8 cellular contexts compared by ENCODE assay signal in genomic region chrX:72018277-72019112, GRCh38.
DNase-seq lines count a peak whose midpoint lies in the region; ATAC-seq and TF ChIP-seq lines count a peak whose summit lies in the region.

No MANE protein-coding gene starts in this region.

- peaks cover 29% of the 10 kb centered on the region for H3K4me1 Mint-ChIP-seq in activated T-cell treated with anti-CD3 and anti-CD28 coated beads, Interleukin-2, amount 50 U/mL, for 4 hours (ENCODE audit: low read depth)
- peaks cover 0 to 14% (median 0%) of the 10 kb centered on the region in 7 donors for H3K4me1 Mint-ChIP-seq in naive thymus-derived CD4-positive, alpha-beta T cell

- POLR2A ChIA-PET in naive thymus-derived CD4-positive, alpha-beta T cell (lab: Charles Lee): no interaction called here

- TF ChIP-seq CTCF in AG10803 (conservative IDR thresholded peaks at IDR 0.05; ENCODE audit: low read length): peak; percentile 31
- TF ChIP-seq CTCF in esophagus muscularis mucosa (IDR thresholded peaks at IDR 0.05): peak; percentile 68 to 86 (median 84)

- TF ChIP-seq POLR2A in esophagus muscularis mucosa (IDR thresholded peaks at IDR 0.05; ENCODE audit: low read depth): no peak

- H3K27me3 ChIP-seq in esophagus muscularis mucosa: no peaks in the 10 kb centered on the region
- no peaks in the 10 kb centered on the region for H3K27me3 ChIP-seq in naive thymus-derived CD4-positive, alpha-beta T cell (ENCODE audit: control insufficient read depth in 2 of 2, insufficient read depth in 2 of 2, low read length in 2 of 2)

- TF ChIP-seq EP300 in esophagus muscularis mucosa (IDR thresholded peaks at IDR 0.05): no peak

- H3K27ac ChIP-seq in esophagus muscularis mucosa (replicated peaks in 1 of 4): peak overlapping the region; percentile 72 to 82 (median 77)
- no peak overlapping the region for H3K27ac ChIP-seq in naive thymus-derived CD4-positive, alpha-beta T cell (ENCODE audit: low read depth, low read length)

- H3K27ac Mint-ChIP-seq in naive thymus-derived CD4-positive, alpha-beta T cell: no peak overlapping the region

- H3K36me3 Mint-ChIP-seq in activated T-cell treated with anti-CD3 and anti-CD28 coated beads, Interleukin-2, amount 50 U/mL, for 4 hours (ENCODE audit: insufficient read depth): no peaks in the 10 kb centered on the region
- no peaks in the 10 kb centered on the region for H3K36me3 Mint-ChIP-seq in naive thymus-derived CD4-positive, alpha-beta T cell

- H3K4me3 Mint-ChIP-seq in activated T-cell treated with anti-CD3 and anti-CD28 coated beads, Interleukin-2, amount 50 U/mL, for 4 hours: no peak overlapping the region
- peak overlapping the region in 6 of 10 donors; percentile 17 to 51 (median 20) for H3K4me3 Mint-ChIP-seq in naive thymus-derived CD4-positive, alpha-beta T cell

- CTCF ChIA-PET in naive thymus-derived CD4-positive, alpha-beta T cell (lab: Charles Lee): interaction anchor here (0.9 to 1.9 kb wide), 7 partner anchors 15 to 114 kb away, joined by 3 to 13 read pairs (median 4); partner anchors contain the start of gene RTL5

- no peaks in the 10 kb centered on the region for H3K36me3 ChIP-seq in esophagus muscularis mucosa
- H3K36me3 ChIP-seq in naive thymus-derived CD4-positive, alpha-beta T cell (ENCODE audit: control insufficient read depth in 2 of 3, insufficient read depth in 3 of 3, low read length in 3 of 3): no peaks in the 10 kb centered on the region

- DNase-seq in AG10803 (ENCODE audit: low read depth): peak; percentile 88
- peak; percentile 90 for DNase-seq in OCI-M1 (lab: John Stamatoyannopoulos, UW)
- peak; percentile 81 for DNase-seq in activated T-cell treated with anti-CD3 and anti-CD28 coated beads, Interleukin-2, amount 50 U/mL, for 4 hours
- DNase-seq in esophagus muscularis mucosa (ENCODE audit: extremely low spot score): peak; percentile 93
- DNase-seq in naive thymus-derived CD4-positive, alpha-beta T cell: peak; percentile 41 to 83 (median 69)
- DNase-seq in stimulated activated CD8-positive, alpha-beta memory T cell treated with anti-CD3 and anti-CD28 coated beads, Interleukin-7, amount 100 ng/mL, for 4 hours (ENCODE audit: low read depth in 2 of 2): peak; percentile 64 to 83

- H3K4me3 ChIP-seq in AG10803 (ENCODE audit: low read length): peak overlapping the region; percentile 15
- H3K4me3 ChIP-seq in esophagus muscularis mucosa: peak overlapping the region; percentile 36 to 51 (median 40)
- H3K4me3 ChIP-seq in naive thymus-derived CD4-positive, alpha-beta T cell (ENCODE audit: low read length): peak overlapping the region; percentile 24

- ATAC-seq in GM18909 (IDR thresholded peaks at IDR 0.05; ENCODE audit: poor library complexity, unreplicated experiment): peak; percentile 67
- ATAC-seq in HG03469 (IDR thresholded peaks at IDR 0.05; ENCODE audit: unreplicated experiment): peak; percentile 65
- peak; percentile 93 to 95 for ATAC-seq in activated T-cell treated with anti-CD3 and anti-CD28 coated beads, Interleukin-2, amount 50 U/mL, for 4 hours
- peak; percentile 98 for ATAC-seq in naive thymus-derived CD4-positive, alpha-beta T cell

- intact Hi-C loops in esophagus muscularis mucosa (cut with DNase I): loop anchor here (2.0 kb wide), 1 partner anchor 108 kb away; no protein-coding TSS in a partner anchor
- intact Hi-C loops in naive thymus-derived CD4-positive, alpha-beta T cell (cut with micrococcal nuclease): loop anchor here (1.0 to 5.0 kb wide), 6 partner anchors 83 to 259 kb away; partner anchors contain the start of genes ERCC6L (in 1 of the 2), PIN4 (in 1 of the 2) and RPS4X (in 1 of the 2)

- H3K4me1 ChIP-seq in esophagus muscularis mucosa: peaks cover 7 to 34% (median 29%) of the 10 kb centered on the region in 4 donors
- H3K4me1 ChIP-seq in naive thymus-derived CD4-positive, alpha-beta T cell (ENCODE audit: control insufficient read depth in 2 of 2, insufficient read depth in 2 of 2, low read length in 2 of 2): peaks cover 0 to 5% of the 10 kb centered on the region in 2 donors

- H3K9me3 Mint-ChIP-seq in activated T-cell treated with anti-CD3 and anti-CD28 coated beads, Interleukin-2, amount 50 U/mL, for 4 hours: no peaks in the 10 kb centered on the region
- H3K9me3 Mint-ChIP-seq in naive thymus-derived CD4-positive, alpha-beta T cell: no peaks in the 10 kb centered on the region

- no peaks in the 10 kb centered on the region for H3K27me3 Mint-ChIP-seq in activated T-cell treated with anti-CD3 and anti-CD28 coated beads, Interleukin-2, amount 50 U/mL, for 4 hours (ENCODE audit: low read depth)
- H3K27me3 Mint-ChIP-seq in naive thymus-derived CD4-positive, alpha-beta T cell: peaks cover 2 to 70% (median 3%) of the 10 kb centered on the region in 5 donors

- 42% methylated on average over 20 of the region's 70 CpGs for WGBS in esophagus muscularis mucosa

- no peaks in the 10 kb centered on the region for H3K9me3 ChIP-seq in esophagus muscularis mucosa
- H3K9me3 ChIP-seq in naive thymus-derived CD4-positive, alpha-beta T cell (ENCODE audit: control insufficient read depth in 2 of 3, low read length in 3 of 3): no peaks in the 10 kb centered on the region
